Comparison of ENCODE assay signal across 15 cellular contexts in genomic region chr1:150850801-150851362, GRCh38. TPM values are rescaled to one million over a fixed set of nuclear protein-coding genes. Genes with fewer than 3 reads are reported as not detected.
"Had no signal": no experiment of that assay in that cellular context is flagged by ENCODE, and none has a peak within 500 bp of the region (broad histone marks: within the 10 kb centered on the region; RNA-seq: fewer than 3 reads in every experiment).

No MANE protein-coding gene starts in this region.

RNA-seq across cellular contexts. Expression of gene CTXND2, which starts 36.1 kb away (rescaled TPM):
- total RNA-seq: activated B cell treated with CpG ODN at 0.5 μM for 24 hours; activated CD4-positive, alpha-beta memory T cell treated with anti-CD3 and anti-CD28 coated beads for 36 hours; activated CD4-positive, alpha-beta memory T cell treated with anti-CD3 and anti-CD28 coated beads, Interleukin-2, amount 10 ng/mL, durations not matched to agents 7 days and 5 days; activated CD4-positive, alpha-beta T cell treated with anti-CD3 and anti-CD28 coated beads for 36 hours; activated CD4-positive, alpha-beta T cell treated with anti-CD3 and anti-CD28 coated beads, Interleukin-2, amount 10 ng/mL, durations not matched to agents 24 days and 14 days; activated CD4-positive, alpha-beta T cell treated with anti-CD3 and anti-CD28 coated beads, Interleukin-2, amount 10 ng/mL, durations not matched to agents 7 days and 5 days; activated CD8-positive, alpha-beta memory T cell treated with anti-CD3 and anti-CD28 coated beads for 36 hours; activated CD8-positive, alpha-beta memory T cell treated with anti-CD3 and anti-CD28 coated beads, Interleukin-2, amount 10 ng/mL, durations not matched to agents 7 days and 5 days; activated CD8-positive, alpha-beta T cell treated with anti-CD3 and anti-CD28 coated beads for 36 hours; activated CD8-positive, alpha-beta T cell treated with anti-CD3 and anti-CD28 coated beads, Interleukin-2, amount 10 ng/mL, durations not matched to agents 7 days and 5 days; T-cell; T-helper 1 cell treated with Interleukin-12 subunit alpha and Interleukin-12 subunit beta and Interleukin-4 antibody, amounts not matched to agents 30 ng/mL and 1 ng/mL, for 36 hours; T-helper 17 cell; T-helper 2 cell treated with Interferon-gamma antibody and Interleukin-4, amounts not matched to agents 100 ng/mL and 5 ng/mL, for 36 hours; WTC11 had no signal
